In genomic region chr2:189569295-189569925, GRCh38 we compare ENCODE assay signal across 11 cellular contexts. TPM values are rescaled to one million over a fixed set of nuclear protein-coding genes. Genes with fewer than 3 reads are reported as not detected.
DNase-seq lines count a peak whose midpoint lies in the region; ATAC-seq, FAIRE-seq and TF ChIP-seq lines count a peak whose summit lies in the region.
"Had no signal": no experiment of that assay in that cellular context is flagged by ENCODE, and none has a peak within 500 bp of the region (broad histone marks: within the 10 kb centered on the region; RNA-seq: fewer than 3 reads in every experiment).

No MANE protein-coding gene starts in this region.

- intact Hi-C loops in pancreas (cut with DNase I), result loop anchor here in 1 of 3 donors (10.0 kb wide), 1 partner anchor 95 kb away; no protein-coding TSS in a partner anchor

- 21 to 41% methylated on average over 1 of the region's 1 CpG for WGBS in pancreas, 2 donors

- H3K4me3 ChIP-seq in pancreas, result no peak overlapping the region
- H3K4me3 ChIP-seq: SJSA1 had no signal

- no peaks in the 10 kb centered on the region for H3K9me3 ChIP-seq in pancreas
- H3K9me3 ChIP-seq: SJSA1 had no signal

- H3K27ac ChIP-seq in pancreas, result peak overlapping the region in 2 of 4 donors; percentile 3 to 45
- H3K27ac ChIP-seq: SJSA1 had no signal

- H3K27me3 ChIP-seq in pancreas, result no peaks in the 10 kb centered on the region
- H3K27me3 ChIP-seq: SJSA1 had no signal

- FAIRE-seq in pancreas (lab: Jason Lieb, UNC), result no peak
- FAIRE-seq: HTR-8/SVneo had no signal

- peak; percentile 81 to 94 for DNase-seq in dermis microvascular lymphatic vessel endothelial cell (ENCODE audit: low read depth in 2 of 2)
- no peak for DNase-seq in pancreas
- DNase-seq in type B pancreatic cell (ENCODE audit: extremely low spot score, unreplicated experiment), result no peak
- no peak for DNase-seq in NCI-H2029 (lab: John Stamatoyannopoulos, UW)
- no peak for DNase-seq in anterior cingulate cortex (lab: John Stamatoyannopoulos, UW)

- H3K4me1 ChIP-seq in pancreas, result peaks cover 5 to 19% (median 7%) of the 10 kb centered on the region in 3 donors

- ATAC-seq in GM18517 (IDR thresholded peaks at IDR 0.05; ENCODE audit: unreplicated experiment), result peak; percentile 63
- peak; percentile 60 for ATAC-seq in HG03159 (IDR thresholded peaks at IDR 0.05; ENCODE audit: unreplicated experiment)
- ATAC-seq in pancreas, result peak in 3 of 4 donors; percentile 48 to 62 (median 55)
- ATAC-seq in esophagus mucosa, result no peak

- no peak overlapping the region for H3K4me3 Mint-ChIP-seq in type B pancreatic cell
- H3K4me3 Mint-ChIP-seq: central memory CD8-positive, alpha-beta T cell had no signal

- H3K4me1 Mint-ChIP-seq in type B pancreatic cell (ENCODE audit: unreplicated experiment), result peaks cover 14% of the 10 kb centered on the region

- H3K27me3 Mint-ChIP-seq in type B pancreatic cell, result no peaks in the 10 kb centered on the region

- no peak overlapping the region for H3K27ac Mint-ChIP-seq in type B pancreatic cell

- H3K9me3 Mint-ChIP-seq in type B pancreatic cell, result no peaks in the 10 kb centered on the region
- H3K9me3 Mint-ChIP-seq: central memory CD8-positive, alpha-beta T cell had no signal

- H3K36me3 ChIP-seq in pancreas, result peaks cover 0 to 63% (median 16%) of the 10 kb centered on the region in 3 donors
- H3K36me3 ChIP-seq: SJSA1 had no signal

- no peak for TF ChIP-seq CTCF in pancreas (IDR thresholded peaks at IDR 0.05)
- TF ChIP-seq CTCF in type B pancreatic cell (conservative IDR thresholded peaks at IDR 0.05), result no peak

- H3K36me3 Mint-ChIP-seq in type B pancreatic cell, result peaks cover 41% of the 10 kb centered on the region

RNA-seq across cellular contexts. Expression of gene SLC40A1, which starts 11.2 kb away (rescaled TPM):
- total RNA-seq in dermis microvascular lymphatic vessel endothelial cell (105 and 319 TPM in 2 replicates), pancreas (10 to 100 TPM; 31.4 to 65.8 (median 43.2) TPM), type B pancreatic cell (ENCODE audit: low replicate concordance) (23.0 and 78.9 TPM in 2 replicates), esophagus mucosa (11.8 TPM)
- polyA plus RNA-seq in pancreas, result 10 to 100 TPM; 14.0 to 26.8 TPM

Comparison
In these comparisons a context has a peak if more than half of its experiments do, and no peak if none do; other contexts are left out.
1. DNase-seq: peak in dermis microvascular lymphatic vessel endothelial cell (2 of 2); none in pancreas (0 of 6), type B pancreatic cell (single experiment), NCI-H2029 (single experiment) and anterior cingulate cortex (0 of 58).